1 cellular context compared by ENCODE assay signal in the genomic region with DNA sequence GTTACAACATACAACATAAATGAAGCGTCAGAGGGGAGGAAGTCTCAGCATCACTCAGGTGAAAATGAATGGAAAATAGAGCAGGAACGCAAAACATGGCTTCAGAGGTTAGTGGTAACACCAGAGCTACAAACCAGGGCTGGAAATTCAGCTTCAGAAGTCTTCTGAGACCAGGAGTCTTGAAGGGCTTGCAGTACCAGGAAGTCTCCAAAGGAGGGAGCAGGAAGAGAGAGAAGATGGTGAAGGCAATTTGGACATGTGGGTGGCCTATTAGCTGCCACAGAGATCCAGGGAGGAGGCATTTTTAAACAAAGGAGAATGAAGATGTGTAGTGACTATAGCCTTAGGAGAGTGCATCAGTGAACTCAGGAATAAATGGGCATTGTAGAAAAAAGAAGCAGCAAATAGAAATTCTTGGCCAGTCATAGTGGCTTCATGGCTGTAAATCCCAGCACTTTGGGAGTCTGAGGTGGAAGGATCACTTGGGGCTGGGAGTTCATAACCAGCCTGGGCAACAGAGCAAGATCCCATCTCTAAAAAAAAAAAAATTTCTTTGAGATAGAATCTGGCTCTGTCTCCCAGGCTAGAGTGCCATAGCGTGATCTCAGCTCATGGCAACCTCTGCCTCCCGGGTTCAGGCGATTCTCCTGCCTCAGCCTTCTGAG.
TF ChIP-seq lines count a peak whose summit lies in the region.

No MANE protein-coding gene starts in this region.

TF ChIP-seq in K562, 482 proteins besides CTCF, POLR2A, EP300 and RAD21 (continued from another document and continues in another):
- TF ChIP-seq, protein P1, sequence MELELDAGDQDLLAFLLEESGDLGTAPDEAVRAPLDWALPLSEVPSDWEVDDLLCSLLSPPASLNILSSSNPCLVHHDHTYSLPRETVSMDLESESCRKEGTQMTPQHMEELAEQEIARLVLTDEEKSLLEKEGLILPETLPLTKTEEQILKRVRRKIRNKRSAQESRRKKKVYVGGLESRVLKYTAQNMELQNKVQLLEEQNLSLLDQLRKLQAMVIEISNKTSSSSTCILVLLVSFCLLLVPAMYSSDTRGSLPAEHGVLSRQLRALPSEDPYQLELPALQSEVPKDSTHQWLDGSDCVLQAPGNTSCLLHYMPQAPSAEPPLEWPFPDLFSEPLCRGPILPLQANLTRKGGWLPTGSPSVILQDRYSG (tag; conservative IDR thresholded peaks at IDR 0.05; ENCODE audit: low read depth): no peak
- TF ChIP-seq MIER1 (IDR thresholded peaks at IDR 0.05; ENCODE audit: low read depth) (no peak), TCF3 (CRISPR knock-in tag; IDR thresholded peaks at IDR 0.05) (no peak; the same call in 1 of the 2 replicates), XRCC3 (IDR thresholded peaks at IDR 0.05) (no peak), ZNF445 (CRISPR knock-in tag; IDR thresholded peaks at IDR 0.05; ENCODE audit: low read depth) (no peak), POU5F1 (IDR thresholded peaks at IDR 0.05; ENCODE audit: borderline replicate concordance, low read depth, low read length, partially characterized antibody) (no peak), KAT8 (IDR thresholded peaks at IDR 0.05; ENCODE audit: low read depth) (no peak), NEUROD1 (IDR thresholded peaks at IDR 0.05; ENCODE audit: borderline replicate concordance, low read depth, low read length, partially characterized antibody) (peak; percentile 38), ZBTB33 (CRISPR knock-in tag; IDR thresholded peaks at IDR 0.05) (no peak), TEAD2 (tag; IDR thresholded peaks at IDR 0.05) (no peak), LCOR (CRISPR knock-in tag; IDR thresholded peaks at IDR 0.05) (0 out of 2 replicates have a peak, but pooled peaks have one; percentile 59), CHD4 (IDR thresholded peaks at IDR 0.05; ENCODE audit: insufficient read depth, insufficient replicate concordance, low read depth, low read length, poor library complexity, severe bottlenecking) (no peak), RBM25 (IDR thresholded peaks at IDR 0.05; ENCODE audit: low read depth, low read length, severe bottlenecking) (no peak), GTF2A2 (tag; IDR thresholded peaks at IDR 0.05) (no peak), TAF9B (IDR thresholded peaks at IDR 0.05; ENCODE audit: partially characterized antibody) (no peak), NCOA6 (IDR thresholded peaks at IDR 0.05) (no peak), ZNF707 (CRISPR knock-in tag; conservative IDR thresholded peaks at IDR 0.05) (no peak), ZNF347 (CRISPR knock-in tag; IDR thresholded peaks at IDR 0.05; ENCODE audit: low read depth) (no peak), PTRF (tag; IDR thresholded peaks at IDR 0.05) (no peak), DNMT1 (IDR thresholded peaks at IDR 0.05) (no peak), ZNF699 (CRISPR knock-in tag; IDR thresholded peaks at IDR 0.05; ENCODE audit: insufficient replicate concordance) (no peak), TAF7 (tag; IDR thresholded peaks at IDR 0.05) (no peak), KDM2B (CRISPR knock-in tag; IDR thresholded peaks at IDR 0.05) (no peak), ZNF780A (CRISPR knock-in tag; IDR thresholded peaks at IDR 0.05) (no peak), THRAP3 (IDR thresholded peaks at IDR 0.05; ENCODE audit: borderline replicate concordance) (no peak), RBBP5 (IDR thresholded peaks at IDR 0.05; ENCODE audit: borderline replicate concordance, insufficient read depth, low read length, poor library complexity, severe bottlenecking) (no peak), SMARCB1 (IDR thresholded peaks at IDR 0.05; ENCODE audit: insufficient read length, low read depth) (no peak), PHTF2 (CRISPR knock-in tag; IDR thresholded peaks at IDR 0.05) (no peak), ARHGAP35 (IDR thresholded peaks at IDR 0.05; ENCODE audit: partially characterized antibody) (no peak), HDAC8 (tag; IDR thresholded peaks at IDR 0.05) (no peak), CHD7 (IDR thresholded peaks at IDR 0.05; ENCODE audit: low read depth, low read length) (no peak)
- TF ChIP-seq, protein P2, sequence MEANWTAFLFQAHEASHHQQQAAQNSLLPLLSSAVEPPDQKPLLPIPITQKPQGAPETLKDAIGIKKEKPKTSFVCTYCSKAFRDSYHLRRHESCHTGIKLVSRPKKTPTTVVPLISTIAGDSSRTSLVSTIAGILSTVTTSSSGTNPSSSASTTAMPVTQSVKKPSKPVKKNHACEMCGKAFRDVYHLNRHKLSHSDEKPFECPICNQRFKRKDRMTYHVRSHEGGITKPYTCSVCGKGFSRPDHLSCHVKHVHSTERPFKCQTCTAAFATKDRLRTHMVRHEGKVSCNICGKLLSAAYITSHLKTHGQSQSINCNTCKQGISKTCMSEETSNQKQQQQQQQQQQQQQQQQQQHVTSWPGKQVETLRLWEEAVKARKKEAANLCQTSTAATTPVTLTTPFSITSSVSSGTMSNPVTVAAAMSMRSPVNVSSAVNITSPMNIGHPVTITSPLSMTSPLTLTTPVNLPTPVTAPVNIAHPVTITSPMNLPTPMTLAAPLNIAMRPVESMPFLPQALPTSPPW (CRISPR knock-in tag; IDR thresholded peaks at IDR 0.05): peak; percentile 25; the same call in 1 of the 2 replicates
- TF ChIP-seq, protein P3, sequence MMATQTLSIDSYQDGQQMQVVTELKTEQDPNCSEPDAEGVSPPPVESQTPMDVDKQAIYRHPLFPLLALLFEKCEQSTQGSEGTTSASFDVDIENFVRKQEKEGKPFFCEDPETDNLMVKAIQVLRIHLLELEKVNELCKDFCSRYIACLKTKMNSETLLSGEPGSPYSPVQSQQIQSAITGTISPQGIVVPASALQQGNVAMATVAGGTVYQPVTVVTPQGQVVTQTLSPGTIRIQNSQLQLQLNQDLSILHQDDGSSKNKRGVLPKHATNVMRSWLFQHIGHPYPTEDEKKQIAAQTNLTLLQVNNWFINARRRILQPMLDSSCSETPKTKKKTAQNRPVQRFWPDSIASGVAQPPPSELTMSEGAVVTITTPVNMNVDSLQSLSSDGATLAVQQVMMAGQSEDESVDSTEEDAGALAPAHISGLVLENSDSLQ (IDR thresholded peaks at IDR 0.05): no peak
- TF ChIP-seq, protein P4, sequence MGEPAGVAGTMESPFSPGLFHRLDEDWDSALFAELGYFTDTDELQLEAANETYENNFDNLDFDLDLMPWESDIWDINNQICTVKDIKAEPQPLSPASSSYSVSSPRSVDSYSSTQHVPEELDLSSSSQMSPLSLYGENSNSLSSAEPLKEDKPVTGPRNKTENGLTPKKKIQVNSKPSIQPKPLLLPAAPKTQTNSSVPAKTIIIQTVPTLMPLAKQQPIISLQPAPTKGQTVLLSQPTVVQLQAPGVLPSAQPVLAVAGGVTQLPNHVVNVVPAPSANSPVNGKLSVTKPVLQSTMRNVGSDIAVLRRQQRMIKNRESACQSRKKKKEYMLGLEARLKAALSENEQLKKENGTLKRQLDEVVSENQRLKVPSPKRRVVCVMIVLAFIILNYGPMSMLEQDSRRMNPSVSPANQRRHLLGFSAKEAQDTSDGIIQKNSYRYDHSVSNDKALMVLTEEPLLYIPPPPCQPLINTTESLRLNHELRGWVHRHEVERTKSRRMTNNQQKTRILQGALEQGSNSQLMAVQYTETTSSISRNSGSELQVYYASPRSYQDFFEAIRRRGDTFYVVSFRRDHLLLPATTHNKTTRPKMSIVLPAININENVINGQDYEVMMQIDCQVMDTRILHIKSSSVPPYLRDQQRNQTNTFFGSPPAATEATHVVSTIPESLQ (CRISPR knock-in tag; IDR thresholded peaks at IDR 0.05): no peak
- TF ChIP-seq, protein P5, sequence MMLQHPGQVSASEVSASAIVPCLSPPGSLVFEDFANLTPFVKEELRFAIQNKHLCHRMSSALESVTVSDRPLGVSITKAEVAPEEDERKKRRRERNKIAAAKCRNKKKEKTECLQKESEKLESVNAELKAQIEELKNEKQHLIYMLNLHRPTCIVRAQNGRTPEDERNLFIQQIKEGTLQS (IDR thresholded peaks at IDR 0.05): no peak
- TF ChIP-seq, protein P5 (CRISPR knock-in tag; conservative IDR thresholded peaks at IDR 0.05): 0 out of 2 replicates have a peak, but pooled peaks have one; percentile 2
- TF ChIP-seq, protein P6, sequence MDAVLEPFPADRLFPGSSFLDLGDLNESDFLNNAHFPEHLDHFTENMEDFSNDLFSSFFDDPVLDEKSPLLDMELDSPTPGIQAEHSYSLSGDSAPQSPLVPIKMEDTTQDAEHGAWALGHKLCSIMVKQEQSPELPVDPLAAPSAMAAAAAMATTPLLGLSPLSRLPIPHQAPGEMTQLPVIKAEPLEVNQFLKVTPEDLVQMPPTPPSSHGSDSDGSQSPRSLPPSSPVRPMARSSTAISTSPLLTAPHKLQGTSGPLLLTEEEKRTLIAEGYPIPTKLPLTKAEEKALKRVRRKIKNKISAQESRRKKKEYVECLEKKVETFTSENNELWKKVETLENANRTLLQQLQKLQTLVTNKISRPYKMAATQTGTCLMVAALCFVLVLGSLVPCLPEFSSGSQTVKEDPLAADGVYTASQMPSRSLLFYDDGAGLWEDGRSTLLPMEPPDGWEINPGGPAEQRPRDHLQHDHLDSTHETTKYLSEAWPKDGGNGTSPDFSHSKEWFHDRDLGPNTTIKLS (IDR thresholded peaks at IDR 0.05; ENCODE audit: borderline replicate concordance, low read depth): 0 out of 2 replicates have a peak, but pooled peaks have one; percentile 22
